ENCODE assay signal across 1 cellular context in the genomic region with DNA sequence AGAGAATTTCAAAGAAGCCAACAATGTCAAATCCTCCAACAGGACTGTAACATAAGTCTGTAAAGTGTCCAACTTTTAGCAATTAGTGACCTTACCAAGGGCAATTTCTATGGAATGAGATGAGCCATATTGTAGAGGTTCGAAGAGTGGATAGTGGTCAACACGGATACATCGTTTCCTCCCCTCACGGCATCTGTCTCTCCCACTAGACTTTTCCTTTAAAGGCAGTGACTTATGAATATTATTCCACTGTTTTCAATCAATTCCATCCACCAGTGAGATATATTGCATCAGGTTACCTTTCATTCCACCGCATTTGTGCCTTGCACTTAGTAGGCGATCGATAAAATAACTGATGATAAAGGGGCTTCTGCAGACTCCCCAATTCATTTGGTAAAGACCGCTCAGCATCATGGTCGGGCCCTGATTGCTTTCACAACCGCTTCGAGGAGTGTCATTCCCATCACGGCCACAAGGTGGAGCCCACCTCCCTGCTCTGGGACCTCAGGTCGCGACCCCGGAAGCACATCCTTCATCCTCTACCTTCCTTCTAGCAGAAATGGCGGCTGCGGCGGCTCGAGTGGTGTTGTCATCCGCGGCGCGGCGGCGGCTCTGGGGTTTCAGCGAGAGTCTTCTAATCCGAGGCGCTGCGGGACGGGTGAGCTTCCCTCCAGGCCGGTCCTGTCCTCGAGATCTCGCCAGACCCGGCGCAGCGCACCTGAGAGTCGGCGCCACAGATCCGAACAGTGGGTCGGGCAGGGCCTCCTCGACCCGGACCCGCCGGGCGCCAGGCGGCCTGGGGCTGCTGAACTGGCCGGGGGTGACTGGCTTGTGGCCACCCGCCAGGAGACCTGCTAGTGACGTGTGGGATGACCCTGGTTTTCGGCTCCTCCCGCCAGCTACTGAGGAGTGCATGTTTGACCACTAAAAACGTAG.
TF ChIP-seq lines count a peak whose summit lies in the region.

A gene with protein sequence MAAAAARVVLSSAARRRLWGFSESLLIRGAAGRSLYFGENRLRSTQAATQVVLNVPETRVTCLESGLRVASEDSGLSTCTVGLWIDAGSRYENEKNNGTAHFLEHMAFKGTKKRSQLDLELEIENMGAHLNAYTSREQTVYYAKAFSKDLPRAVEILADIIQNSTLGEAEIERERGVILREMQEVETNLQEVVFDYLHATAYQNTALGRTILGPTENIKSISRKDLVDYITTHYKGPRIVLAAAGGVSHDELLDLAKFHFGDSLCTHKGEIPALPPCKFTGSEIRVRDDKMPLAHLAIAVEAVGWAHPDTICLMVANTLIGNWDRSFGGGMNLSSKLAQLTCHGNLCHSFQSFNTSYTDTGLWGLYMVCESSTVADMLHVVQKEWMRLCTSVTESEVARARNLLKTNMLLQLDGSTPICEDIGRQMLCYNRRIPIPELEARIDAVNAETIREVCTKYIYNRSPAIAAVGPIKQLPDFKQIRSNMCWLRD (plus strand): TSS at position 535 of the 936 bp plus-strand sequence. CDS start 25 bp downstream, at position 560.

TF ChIP-seq in K562, 482 proteins besides CTCF, POLR2A, EP300 and RAD21 (continued from another document and continues in another):
- peak; percentile 46 for TF ChIP-seq MEIS2 (IDR thresholded peaks at IDR 0.05; ENCODE audit: partially characterized antibody)
- TF ChIP-seq, protein P1, sequence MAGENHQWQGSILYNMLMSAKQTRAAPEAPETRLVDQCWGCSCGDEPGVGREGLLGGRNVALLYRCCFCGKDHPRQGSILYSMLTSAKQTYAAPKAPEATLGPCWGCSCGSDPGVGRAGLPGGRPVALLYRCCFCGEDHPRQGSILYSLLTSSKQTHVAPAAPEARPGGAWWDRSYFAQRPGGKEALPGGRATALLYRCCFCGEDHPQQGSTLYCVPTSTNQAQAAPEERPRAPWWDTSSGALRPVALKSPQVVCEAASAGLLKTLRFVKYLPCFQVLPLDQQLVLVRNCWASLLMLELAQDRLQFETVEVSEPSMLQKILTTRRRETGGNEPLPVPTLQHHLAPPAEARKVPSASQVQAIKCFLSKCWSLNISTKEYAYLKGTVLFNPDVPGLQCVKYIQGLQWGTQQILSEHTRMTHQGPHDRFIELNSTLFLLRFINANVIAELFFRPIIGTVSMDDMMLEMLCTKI (IDR thresholded peaks at IDR 0.05; ENCODE audit: partially characterized antibody): no peak
- no peak for TF ChIP-seq ZKSCAN3 (CRISPR knock-in tag; IDR thresholded peaks at IDR 0.05)
- TF ChIP-seq CBFA2T3 (IDR thresholded peaks at IDR 0.05): no peak
- TF ChIP-seq SMARCA5 (IDR thresholded peaks at IDR 0.05): no peak
- no peak for TF ChIP-seq HSF4 (CRISPR knock-in tag; IDR thresholded peaks at IDR 0.05; ENCODE audit: borderline replicate concordance)
- TF ChIP-seq ETS2 (tag; IDR thresholded peaks at IDR 0.05; ENCODE audit: borderline replicate concordance, poor library complexity, severe bottlenecking): no peak
- no peak for TF ChIP-seq CBFA2T2 (conservative IDR thresholded peaks at IDR 0.05)
- TF ChIP-seq, protein P2, sequence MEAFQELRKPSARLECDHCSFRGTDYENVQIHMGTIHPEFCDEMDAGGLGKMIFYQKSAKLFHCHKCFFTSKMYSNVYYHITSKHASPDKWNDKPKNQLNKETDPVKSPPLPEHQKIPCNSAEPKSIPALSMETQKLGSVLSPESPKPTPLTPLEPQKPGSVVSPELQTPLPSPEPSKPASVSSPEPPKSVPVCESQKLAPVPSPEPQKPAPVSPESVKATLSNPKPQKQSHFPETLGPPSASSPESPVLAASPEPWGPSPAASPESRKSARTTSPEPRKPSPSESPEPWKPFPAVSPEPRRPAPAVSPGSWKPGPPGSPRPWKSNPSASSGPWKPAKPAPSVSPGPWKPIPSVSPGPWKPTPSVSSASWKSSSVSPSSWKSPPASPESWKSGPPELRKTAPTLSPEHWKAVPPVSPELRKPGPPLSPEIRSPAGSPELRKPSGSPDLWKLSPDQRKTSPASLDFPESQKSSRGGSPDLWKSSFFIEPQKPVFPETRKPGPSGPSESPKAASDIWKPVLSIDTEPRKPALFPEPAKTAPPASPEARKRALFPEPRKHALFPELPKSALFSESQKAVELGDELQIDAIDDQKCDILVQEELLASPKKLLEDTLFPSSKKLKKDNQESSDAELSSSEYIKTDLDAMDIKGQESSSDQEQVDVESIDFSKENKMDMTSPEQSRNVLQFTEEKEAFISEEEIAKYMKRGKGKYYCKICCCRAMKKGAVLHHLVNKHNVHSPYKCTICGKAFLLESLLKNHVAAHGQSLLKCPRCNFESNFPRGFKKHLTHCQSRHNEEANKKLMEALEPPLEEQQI (IDR thresholded peaks at IDR 0.05): peak; percentile 91
- TF ChIP-seq MED1 (CRISPR knock-in tag; IDR thresholded peaks at IDR 0.05; ENCODE audit: borderline replicate concordance): no peak
- TF ChIP-seq, protein P3, sequence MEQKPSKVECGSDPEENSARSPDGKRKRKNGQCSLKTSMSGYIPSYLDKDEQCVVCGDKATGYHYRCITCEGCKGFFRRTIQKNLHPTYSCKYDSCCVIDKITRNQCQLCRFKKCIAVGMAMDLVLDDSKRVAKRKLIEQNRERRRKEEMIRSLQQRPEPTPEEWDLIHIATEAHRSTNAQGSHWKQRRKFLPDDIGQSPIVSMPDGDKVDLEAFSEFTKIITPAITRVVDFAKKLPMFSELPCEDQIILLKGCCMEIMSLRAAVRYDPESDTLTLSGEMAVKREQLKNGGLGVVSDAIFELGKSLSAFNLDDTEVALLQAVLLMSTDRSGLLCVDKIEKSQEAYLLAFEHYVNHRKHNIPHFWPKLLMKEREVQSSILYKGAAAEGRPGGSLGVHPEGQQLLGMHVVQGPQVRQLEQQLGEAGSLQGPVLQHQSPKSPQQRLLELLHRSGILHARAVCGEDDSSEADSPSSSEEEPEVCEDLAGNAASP (IDR thresholded peaks at IDR 0.05): no peak
- TF ChIP-seq, protein P4, sequence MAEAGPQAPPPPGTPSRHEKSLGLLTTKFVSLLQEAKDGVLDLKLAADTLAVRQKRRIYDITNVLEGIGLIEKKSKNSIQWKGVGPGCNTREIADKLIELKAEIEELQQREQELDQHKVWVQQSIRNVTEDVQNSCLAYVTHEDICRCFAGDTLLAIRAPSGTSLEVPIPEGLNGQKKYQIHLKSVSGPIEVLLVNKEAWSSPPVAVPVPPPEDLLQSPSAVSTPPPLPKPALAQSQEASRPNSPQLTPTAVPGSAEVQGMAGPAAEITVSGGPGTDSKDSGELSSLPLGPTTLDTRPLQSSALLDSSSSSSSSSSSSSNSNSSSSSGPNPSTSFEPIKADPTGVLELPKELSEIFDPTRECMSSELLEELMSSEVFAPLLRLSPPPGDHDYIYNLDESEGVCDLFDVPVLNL (CRISPR knock-in tag; IDR thresholded peaks at IDR 0.05; ENCODE audit: low read depth): no peak; the same call in 1 of the 2 replicates
- TF ChIP-seq SMARCA4 (IDR thresholded peaks at IDR 0.05): 0 out of 2 replicates have a peak, but pooled peaks have one; percentile 20
- no peak for TF ChIP-seq ZNF175 (CRISPR knock-in tag; IDR thresholded peaks at IDR 0.05; ENCODE audit: low read depth)
- peak; percentile 94 for TF ChIP-seq EP400 (IDR thresholded peaks at IDR 0.05)
- TF ChIP-seq WHSC1 (IDR thresholded peaks at IDR 0.05; ENCODE audit: low read length): no peak
- no peak for TF ChIP-seq GABPB2 (CRISPR knock-in tag; conservative IDR thresholded peaks at IDR 0.05)
- TF ChIP-seq FOXJ3 (CRISPR knock-in tag; IDR thresholded peaks at IDR 0.05): no peak
- TF ChIP-seq DNMT1 (IDR thresholded peaks at IDR 0.05): no peak
- no peak for TF ChIP-seq ZNF780A (CRISPR knock-in tag; IDR thresholded peaks at IDR 0.05)
- TF ChIP-seq TOE1 (IDR thresholded peaks at IDR 0.05; ENCODE audit: borderline replicate concordance): peak; percentile 87
- TF ChIP-seq TOE1 (CRISPR knock-in tag; IDR thresholded peaks at IDR 0.05; ENCODE audit: borderline replicate concordance, low read depth): no peak
- TF ChIP-seq, protein P5, sequence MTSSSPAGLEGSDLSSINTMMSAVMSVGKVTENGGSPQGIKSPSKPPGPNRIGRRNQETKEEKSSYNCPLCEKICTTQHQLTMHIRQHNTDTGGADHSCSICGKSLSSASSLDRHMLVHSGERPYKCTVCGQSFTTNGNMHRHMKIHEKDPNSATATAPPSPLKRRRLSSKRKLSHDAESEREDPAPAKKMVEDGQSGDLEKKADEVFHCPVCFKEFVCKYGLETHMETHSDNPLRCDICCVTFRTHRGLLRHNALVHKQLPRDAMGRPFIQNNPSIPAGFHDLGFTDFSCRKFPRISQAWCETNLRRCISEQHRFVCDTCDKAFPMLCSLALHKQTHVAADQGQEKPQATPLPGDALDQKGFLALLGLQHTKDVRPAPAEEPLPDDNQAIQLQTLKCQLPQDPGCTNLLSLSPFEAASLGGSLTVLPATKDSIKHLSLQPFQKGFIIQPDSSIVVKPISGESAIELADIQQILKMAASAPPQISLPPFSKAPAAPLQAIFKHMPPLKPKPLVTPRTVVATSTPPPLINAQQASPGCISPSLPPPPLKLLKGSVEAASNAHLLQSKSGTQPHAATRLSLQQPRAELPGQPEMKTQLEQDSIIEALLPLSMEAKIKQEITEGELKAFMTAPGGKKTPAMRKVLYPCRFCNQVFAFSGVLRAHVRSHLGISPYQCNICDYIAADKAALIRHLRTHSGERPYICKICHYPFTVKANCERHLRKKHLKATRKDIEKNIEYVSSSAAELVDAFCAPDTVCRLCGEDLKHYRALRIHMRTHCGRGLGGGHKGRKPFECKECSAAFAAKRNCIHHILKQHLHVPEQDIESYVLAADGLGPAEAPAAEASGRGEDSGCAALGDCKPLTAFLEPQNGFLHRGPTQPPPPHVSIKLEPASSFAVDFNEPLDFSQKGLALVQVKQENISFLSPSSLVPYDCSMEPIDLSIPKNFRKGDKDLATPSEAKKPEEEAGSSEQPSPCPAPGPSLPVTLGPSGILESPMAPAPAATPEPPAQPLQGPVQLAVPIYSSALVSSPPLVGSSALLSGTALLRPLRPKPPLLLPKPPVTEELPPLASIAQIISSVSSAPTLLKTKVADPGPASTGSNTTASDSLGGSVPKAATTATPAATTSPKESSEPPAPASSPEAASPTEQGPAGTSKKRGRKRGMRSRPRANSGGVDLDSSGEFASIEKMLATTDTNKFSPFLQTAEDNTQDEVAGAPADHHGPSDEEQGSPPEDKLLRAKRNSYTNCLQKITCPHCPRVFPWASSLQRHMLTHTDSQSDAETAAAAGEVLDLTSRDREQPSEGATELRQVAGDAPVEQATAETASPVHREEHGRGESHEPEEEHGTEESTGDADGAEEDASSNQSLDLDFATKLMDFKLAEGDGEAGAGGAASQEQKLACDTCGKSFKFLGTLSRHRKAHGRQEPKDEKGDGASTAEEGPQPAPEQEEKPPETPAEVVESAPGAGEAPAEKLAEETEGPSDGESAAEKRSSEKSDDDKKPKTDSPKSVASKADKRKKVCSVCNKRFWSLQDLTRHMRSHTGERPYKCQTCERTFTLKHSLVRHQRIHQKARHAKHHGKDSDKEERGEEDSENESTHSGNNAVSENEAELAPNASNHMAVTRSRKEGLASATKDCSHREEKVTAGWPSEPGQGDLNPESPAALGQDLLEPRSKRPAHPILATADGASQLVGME (CRISPR knock-in tag; IDR thresholded peaks at IDR 0.05): peak; percentile 96
- TF ChIP-seq, protein P6, sequence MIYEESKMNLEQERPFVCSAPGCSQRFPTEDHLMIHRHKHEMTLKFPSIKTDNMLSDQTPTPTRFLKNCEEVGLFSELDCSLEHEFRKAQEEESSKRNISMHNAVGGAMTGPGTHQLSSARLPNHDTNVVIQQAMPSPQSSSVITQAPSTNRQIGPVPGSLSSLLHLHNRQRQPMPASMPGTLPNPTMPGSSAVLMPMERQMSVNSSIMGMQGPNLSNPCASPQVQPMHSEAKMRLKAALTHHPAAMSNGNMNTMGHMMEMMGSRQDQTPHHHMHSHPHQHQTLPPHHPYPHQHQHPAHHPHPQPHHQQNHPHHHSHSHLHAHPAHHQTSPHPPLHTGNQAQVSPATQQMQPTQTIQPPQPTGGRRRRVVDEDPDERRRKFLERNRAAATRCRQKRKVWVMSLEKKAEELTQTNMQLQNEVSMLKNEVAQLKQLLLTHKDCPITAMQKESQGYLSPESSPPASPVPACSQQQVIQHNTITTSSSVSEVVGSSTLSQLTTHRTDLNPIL (CRISPR knock-in tag; IDR thresholded peaks at IDR 0.05): no peak
- peak; percentile 51 to 77 for TF ChIP-seq KDM1A (IDR thresholded peaks at IDR 0.05)
- TF ChIP-seq, protein P7, sequence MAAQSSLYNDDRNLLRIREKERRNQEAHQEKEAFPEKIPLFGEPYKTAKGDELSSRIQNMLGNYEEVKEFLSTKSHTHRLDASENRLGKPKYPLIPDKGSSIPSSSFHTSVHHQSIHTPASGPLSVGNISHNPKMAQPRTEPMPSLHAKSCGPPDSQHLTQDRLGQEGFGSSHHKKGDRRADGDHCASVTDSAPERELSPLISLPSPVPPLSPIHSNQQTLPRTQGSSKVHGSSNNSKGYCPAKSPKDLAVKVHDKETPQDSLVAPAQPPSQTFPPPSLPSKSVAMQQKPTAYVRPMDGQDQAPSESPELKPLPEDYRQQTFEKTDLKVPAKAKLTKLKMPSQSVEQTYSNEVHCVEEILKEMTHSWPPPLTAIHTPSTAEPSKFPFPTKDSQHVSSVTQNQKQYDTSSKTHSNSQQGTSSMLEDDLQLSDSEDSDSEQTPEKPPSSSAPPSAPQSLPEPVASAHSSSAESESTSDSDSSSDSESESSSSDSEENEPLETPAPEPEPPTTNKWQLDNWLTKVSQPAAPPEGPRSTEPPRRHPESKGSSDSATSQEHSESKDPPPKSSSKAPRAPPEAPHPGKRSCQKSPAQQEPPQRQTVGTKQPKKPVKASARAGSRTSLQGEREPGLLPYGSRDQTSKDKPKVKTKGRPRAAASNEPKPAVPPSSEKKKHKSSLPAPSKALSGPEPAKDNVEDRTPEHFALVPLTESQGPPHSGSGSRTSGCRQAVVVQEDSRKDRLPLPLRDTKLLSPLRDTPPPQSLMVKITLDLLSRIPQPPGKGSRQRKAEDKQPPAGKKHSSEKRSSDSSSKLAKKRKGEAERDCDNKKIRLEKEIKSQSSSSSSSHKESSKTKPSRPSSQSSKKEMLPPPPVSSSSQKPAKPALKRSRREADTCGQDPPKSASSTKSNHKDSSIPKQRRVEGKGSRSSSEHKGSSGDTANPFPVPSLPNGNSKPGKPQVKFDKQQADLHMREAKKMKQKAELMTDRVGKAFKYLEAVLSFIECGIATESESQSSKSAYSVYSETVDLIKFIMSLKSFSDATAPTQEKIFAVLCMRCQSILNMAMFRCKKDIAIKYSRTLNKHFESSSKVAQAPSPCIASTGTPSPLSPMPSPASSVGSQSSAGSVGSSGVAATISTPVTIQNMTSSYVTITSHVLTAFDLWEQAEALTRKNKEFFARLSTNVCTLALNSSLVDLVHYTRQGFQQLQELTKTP (IDR thresholded peaks at IDR 0.05; ENCODE audit: low read depth in 1 of 2, partially characterized antibody in 2 of 2): no peak
- TF ChIP-seq CREBBP (IDR thresholded peaks at IDR 0.05; ENCODE audit: low read depth, low read length): no peak
- TF ChIP-seq ZC3H11A (IDR thresholded peaks at IDR 0.05; ENCODE audit: low read depth, low read length): no peak
- TF ChIP-seq, protein P8, sequence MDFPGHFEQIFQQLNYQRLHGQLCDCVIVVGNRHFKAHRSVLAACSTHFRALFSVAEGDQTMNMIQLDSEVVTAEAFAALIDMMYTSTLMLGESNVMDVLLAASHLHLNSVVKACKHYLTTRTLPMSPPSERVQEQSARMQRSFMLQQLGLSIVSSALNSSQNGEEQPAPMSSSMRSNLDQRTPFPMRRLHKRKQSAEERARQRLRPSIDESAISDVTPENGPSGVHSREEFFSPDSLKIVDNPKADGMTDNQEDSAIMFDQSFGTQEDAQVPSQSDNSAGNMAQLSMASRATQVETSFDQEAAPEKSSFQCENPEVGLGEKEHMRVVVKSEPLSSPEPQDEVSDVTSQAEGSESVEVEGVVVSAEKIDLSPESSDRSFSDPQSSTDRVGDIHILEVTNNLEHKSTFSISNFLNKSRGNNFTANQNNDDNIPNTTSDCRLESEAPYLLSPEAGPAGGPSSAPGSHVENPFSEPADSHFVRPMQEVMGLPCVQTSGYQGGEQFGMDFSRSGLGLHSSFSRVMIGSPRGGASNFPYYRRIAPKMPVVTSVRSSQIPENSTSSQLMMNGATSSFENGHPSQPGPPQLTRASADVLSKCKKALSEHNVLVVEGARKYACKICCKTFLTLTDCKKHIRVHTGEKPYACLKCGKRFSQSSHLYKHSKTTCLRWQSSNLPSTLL (IDR thresholded peaks at IDR 0.05): no peak
- no peak for TF ChIP-seq ERF (CRISPR knock-in tag; IDR thresholded peaks at IDR 0.05)
- no peak for TF ChIP-seq ZNF324 (CRISPR knock-in tag; IDR thresholded peaks at IDR 0.05)
- TF ChIP-seq PHB (CRISPR knock-in tag; IDR thresholded peaks at IDR 0.05): no peak
